In the genomic region with DNA sequence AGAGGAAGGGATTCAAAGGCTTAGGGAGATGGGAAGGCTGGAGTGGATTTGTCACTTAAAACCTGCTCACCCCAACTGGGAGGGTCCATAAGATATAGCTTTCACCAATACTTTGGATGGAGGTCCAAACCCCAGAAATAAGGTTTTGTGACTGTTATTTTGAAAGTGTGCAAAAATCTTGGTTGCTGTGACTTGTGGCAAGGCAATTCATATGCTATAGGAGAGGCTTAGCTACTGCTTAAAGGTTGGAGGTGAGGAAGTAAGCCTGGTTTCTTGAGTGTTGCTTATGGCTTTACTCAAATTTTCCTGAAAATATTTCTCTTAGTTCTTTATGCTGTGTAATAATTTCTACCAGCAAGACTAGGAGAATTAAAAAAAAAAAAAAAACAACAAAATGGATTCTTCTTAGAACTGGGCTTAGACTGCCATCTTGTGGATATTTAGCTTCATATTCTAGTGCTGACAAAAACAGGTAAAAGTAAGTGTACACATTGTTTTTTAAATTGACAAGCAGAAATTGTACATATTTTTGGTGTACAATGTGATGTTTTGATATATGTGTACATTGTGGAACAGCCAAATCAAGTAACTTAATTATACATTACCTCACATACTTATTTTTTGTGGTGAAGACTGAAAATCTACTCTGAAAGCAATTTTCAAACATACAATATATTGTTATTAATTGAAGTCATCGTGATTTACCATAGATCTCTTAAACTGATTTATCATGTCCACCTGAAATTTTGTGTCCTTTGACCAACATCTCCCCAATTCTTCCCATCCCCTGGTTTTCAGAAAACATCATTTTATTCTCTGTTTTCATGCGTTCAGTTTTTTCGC, we compare ENCODE assay signal across 9 cellular contexts. TPM values are rescaled to one million over a fixed set of nuclear protein-coding genes. Genes with fewer than 3 reads are reported as not detected.
A peak's percentile ranks its signal among the peaks of the same experiment; 100 is the strongest.
DNase-seq lines count a peak whose midpoint lies in the region; ATAC-seq and TF ChIP-seq lines count a peak whose summit lies in the region.
"Had no signal": no experiment of that assay in that cellular context is flagged by ENCODE, and none has a peak within 500 bp of the region (broad histone marks: within the 10 kb centered on the region; RNA-seq: fewer than 3 reads in every experiment).

No MANE protein-coding gene starts in this region.

- peak overlapping the region; percentile 59 for H3K27ac Mint-ChIP-seq in activated naive CD8-positive, alpha-beta T cell

- peaks cover 31% of the 10 kb centered on the region for H3K4me1 Mint-ChIP-seq in activated naive CD8-positive, alpha-beta T cell (ENCODE audit: low read depth)

- no peaks in the 10 kb centered on the region for H3K36me3 ChIP-seq in stomach
- H3K36me3 ChIP-seq: HAP-1 had no signal

- WGBS in stomach, 5 donors: 85 to 92% (median 89%) methylated on average over 3 of the region's 3 CpGs

- no peaks in the 10 kb centered on the region for H3K9me3 ChIP-seq in stomach
- H3K9me3 ChIP-seq: HAP-1 had no signal

- DNase-seq in AG09309 (ENCODE audit: low read depth) (peak; percentile 41), GM13976 (ENCODE audit: low spot score) (no peak), NCI-H2081 treated with DMSO at 0.1 percent for 48 hours (lab: John Stamatoyannopoulos, UW) (peak; percentile 9), left cardiac atrium (no peak), stomach (no peak), GM19238 (ENCODE audit: insufficient read length, low spot score) (no peak)

- no peak for TF ChIP-seq POLR2A in stomach (IDR thresholded peaks at IDR 0.05)

- H3K4me3 ChIP-seq in AG09309 (ENCODE audit: control insufficient read depth, low read depth, low read length) (no peak overlapping the region), stomach (no peak overlapping the region)
- H3K4me3 ChIP-seq: HAP-1 had no signal

- no peaks in the 10 kb centered on the region for H3K36me3 Mint-ChIP-seq in activated naive CD8-positive, alpha-beta T cell

- peak; percentile 55 to 78 for ATAC-seq in left cardiac atrium
- ATAC-seq in HG03439 (IDR thresholded peaks at IDR 0.05; ENCODE audit: unreplicated experiment): no peak

- H3K27ac ChIP-seq in stomach: no peak overlapping the region

- peaks cover 0 to 16% (median 6%) of the 10 kb centered on the region in 4 donors for H3K4me1 ChIP-seq in stomach
- H3K4me1 ChIP-seq: HAP-1 had no signal

- TF ChIP-seq EP300 in stomach (IDR thresholded peaks at IDR 0.05): no peak

- no peaks in the 10 kb centered on the region for H3K27me3 ChIP-seq in stomach

- peak overlapping the region; percentile 35 for H3K4me3 Mint-ChIP-seq in activated naive CD8-positive, alpha-beta T cell

- peak; percentile 50 for TF ChIP-seq CTCF in AG09309 (IDR thresholded peaks at IDR 0.05; ENCODE audit: control insufficient read depth, insufficient read depth, low read depth, low read length, missing control alignments)
- TF ChIP-seq CTCF in GM13976 (IDR thresholded peaks at IDR 0.05; ENCODE audit: borderline replicate concordance, control extremely low read depth, extremely low read depth, insufficient read depth, missing control alignments): peak; percentile 48
- peak in 5 of 7 experiments; percentile 19 to 76 (median 58) for TF ChIP-seq CTCF in stomach (IDR thresholded peaks at IDR 0.05)

- intact Hi-C loops in left cardiac atrium (cut with DNase I): loop anchor here (1.0 to 10.0 kb wide), 4 partner anchors 151 to 273 kb away; no protein-coding TSS in a partner anchor
- intact Hi-C loops in stomach (cut with DNase I; ENCODE audit: low total_unique reads): loop anchor here (5.0 kb wide), 1 partner anchor 149 kb away; no protein-coding TSS in a partner anchor

- H3K9me3 Mint-ChIP-seq in activated naive CD8-positive, alpha-beta T cell (ENCODE audit: low read depth): no peaks in the 10 kb centered on the region

- in situ Hi-C loops in GM13976 (cut with MboI; ENCODE audit: low sequenced_read_pairs, unreplicated experiment): loop anchor here (5.0 to 25.0 kb wide), 3 partner anchors 154 to 759 kb away; a partner anchor contains a TSS

- H3K27me3 Mint-ChIP-seq in activated naive CD8-positive, alpha-beta T cell: no peaks in the 10 kb centered on the region

RNA-seq across cellular contexts. Expression of a gene that starts 23.0 kb away (rescaled TPM):
- not detected for total RNA-seq in left cardiac atrium
- not detected for total RNA-seq in stomach
- not detected for polyA plus RNA-seq in stomach

RNA-seq across cellular contexts. Expression of a gene that starts 34.4 kb away (rescaled TPM):
- total RNA-seq in left cardiac atrium (100 to 1,000 TPM in 1 of 2 donors, 10 to 100 TPM in 1; 80.0 to 118 TPM), stomach (10 to 100 TPM; 13.4 to 74.2 (median 47.0) TPM)
- polyA plus RNA-seq in stomach: 100 to 1,000 TPM in 1 of 3 donors, 10 to 100 TPM in 2; 82.2 to 127 (median 95.2) TPM

RNA-seq across cellular contexts. Expression of a gene that starts 57.5 kb away (rescaled TPM):
- under 1 TPM; 0.18 to 0.44 TPM for total RNA-seq in left cardiac atrium
- total RNA-seq in stomach: 10 to 100 TPM in 1 of 5 donors, 1 to 10 TPM in 3, not detected in 1; 1.1 to 12.3 (median 1.3) TPM
- polyA plus RNA-seq in stomach: 1 to 10 TPM; 1.1 to 3.5 (median 1.5) TPM

Comparison
In these comparisons a context has a peak if more than half of its experiments do, and no peak if none do; other contexts are left out.
1. DNase-seq: peak in AG09309 (single experiment) and NCI-H2081 treated with DMSO at 0.1 percent for 48 hours (single experiment); none in GM13976 (single experiment), left cardiac atrium (single experiment), stomach (single experiment) and GM19238 (single experiment).
2. Peak in every context shown above with its lines, with median percentiles within 50 percentile points of each other: CTCF ChIP-seq.